Comparison of ENCODE assay signal across 7 cellular contexts in genomic region chr12:64403708-64404469, GRCh38.
DNase-seq lines count a peak whose midpoint lies in the region; ATAC-seq and TF ChIP-seq lines count a peak whose summit lies in the region.

A gene with protein sequence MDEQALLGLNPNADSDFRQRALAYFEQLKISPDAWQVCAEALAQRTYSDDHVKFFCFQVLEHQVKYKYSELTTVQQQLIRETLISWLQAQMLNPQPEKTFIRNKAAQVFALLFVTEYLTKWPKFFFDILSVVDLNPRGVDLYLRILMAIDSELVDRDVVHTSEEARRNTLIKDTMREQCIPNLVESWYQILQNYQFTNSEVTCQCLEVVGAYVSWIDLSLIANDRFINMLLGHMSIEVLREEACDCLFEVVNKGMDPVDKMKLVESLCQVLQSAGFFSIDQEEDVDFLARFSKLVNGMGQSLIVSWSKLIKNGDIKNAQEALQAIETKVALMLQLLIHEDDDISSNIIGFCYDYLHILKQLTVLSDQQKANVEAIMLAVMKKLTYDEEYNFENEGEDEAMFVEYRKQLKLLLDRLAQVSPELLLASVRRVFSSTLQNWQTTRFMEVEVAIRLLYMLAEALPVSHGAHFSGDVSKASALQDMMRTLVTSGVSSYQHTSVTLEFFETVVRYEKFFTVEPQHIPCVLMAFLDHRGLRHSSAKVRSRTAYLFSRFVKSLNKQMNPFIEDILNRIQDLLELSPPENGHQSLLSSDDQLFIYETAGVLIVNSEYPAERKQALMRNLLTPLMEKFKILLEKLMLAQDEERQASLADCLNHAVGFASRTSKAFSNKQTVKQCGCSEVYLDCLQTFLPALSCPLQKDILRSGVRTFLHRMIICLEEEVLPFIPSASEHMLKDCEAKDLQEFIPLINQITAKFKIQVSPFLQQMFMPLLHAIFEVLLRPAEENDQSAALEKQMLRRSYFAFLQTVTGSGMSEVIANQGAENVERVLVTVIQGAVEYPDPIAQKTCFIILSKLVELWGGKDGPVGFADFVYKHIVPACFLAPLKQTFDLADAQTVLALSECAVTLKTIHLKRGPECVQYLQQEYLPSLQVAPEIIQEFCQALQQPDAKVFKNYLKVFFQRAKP (plus strand): TSS chr12:64404392. CDS start chr12:64410036, 5,644 bp downstream.

- H3K4me3 ChIP-seq in astrocyte of the spinal cord (ENCODE audit: low read depth, low read length) = peak within 1 kb of the TSS; percentile 92
- peak within 1 kb of the TSS; percentile 70 for H3K4me3 ChIP-seq in retinal pigment epithelial cell (ENCODE audit: low read length)

- TF ChIP-seq CTCF in astrocyte of the spinal cord (IDR thresholded peaks at IDR 0.05; ENCODE audit: low read depth, low read length) (no peak), retinal pigment epithelial cell (conservative IDR thresholded peaks at IDR 0.05; ENCODE audit: low read depth, low read length) (no peak)

- DNase-seq in NCI-H2081 (lab: John Stamatoyannopoulos, UW) = peak; percentile 94 to 98
- DNase-seq in T-helper 9 cell = peak; percentile 87
- DNase-seq in astrocyte of the spinal cord (ENCODE audit: low read depth, low spot score) = peak; percentile 99
- peak; percentile 88 to 89 for DNase-seq in hippocampal formation (lab: John Stamatoyannopoulos, UW)
- peak; percentile 95 for DNase-seq in retinal pigment epithelial cell (ENCODE audit: low read depth)

- ATAC-seq in GM18519 (IDR thresholded peaks at IDR 0.05; ENCODE audit: low FRiP score, unreplicated experiment) = peak; percentile 98
- ATAC-seq in HG03039 (IDR thresholded peaks at IDR 0.05; ENCODE audit: unreplicated experiment) = peak; percentile 94

- in situ Hi-C loops in astrocyte of the spinal cord (cut with HindIII; ENCODE audit: low sequenced_read_pairs) = no loop called here

Comparison
In these comparisons a context has a peak if more than half of its experiments do, and no peak if none do; other contexts are left out.
1. Peak in every context shown above with its lines: DNase-seq, ATAC-seq and H3K4me3 ChIP-seq.